ENCODE assay signal across 8 cellular contexts in the genomic region with DNA sequence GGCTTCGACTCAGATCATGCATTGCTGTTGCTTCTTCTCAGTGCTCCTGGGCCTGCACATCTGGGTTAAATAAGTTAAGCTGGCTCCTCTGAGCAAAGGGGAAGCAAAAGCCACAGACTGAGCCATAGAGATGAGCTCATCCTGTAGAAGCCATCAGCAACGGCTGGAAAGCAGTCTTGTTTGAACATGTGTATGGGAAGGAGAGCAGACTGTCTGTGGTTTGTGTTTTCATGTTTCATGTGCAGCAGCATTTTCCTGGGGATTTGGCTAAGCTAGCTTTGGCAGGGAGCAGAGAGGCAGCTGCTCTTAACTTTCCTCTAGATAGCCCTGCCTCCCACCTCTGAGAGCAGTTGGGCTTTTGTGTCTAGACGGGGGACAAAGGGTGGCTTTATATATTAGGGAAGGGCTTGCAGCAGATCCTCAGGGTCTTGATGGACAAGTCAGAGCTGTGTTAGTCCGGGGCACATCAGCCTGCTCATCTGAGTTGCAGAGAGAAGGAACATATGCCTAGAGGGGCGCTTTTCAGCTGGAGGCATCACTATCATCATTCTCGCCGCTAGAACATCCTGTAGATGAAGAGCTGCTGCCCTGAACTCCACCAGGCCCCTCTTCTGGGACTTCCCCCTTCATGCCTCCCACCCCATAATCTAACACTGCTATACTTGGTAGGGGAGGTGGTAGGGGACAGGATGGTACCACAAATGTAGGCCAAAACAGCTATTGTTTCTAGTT. TPM values are rescaled to one million over a fixed set of nuclear protein-coding genes. Genes with fewer than 3 reads are reported as not detected.
DNase-seq lines count a peak whose midpoint lies in the region; ATAC-seq and TF ChIP-seq lines count a peak whose summit lies in the region.

No MANE protein-coding gene starts in this region.

- no peaks in the 10 kb centered on the region for H3K27me3 ChIP-seq in ascending aorta

- TF ChIP-seq CTCF in ascending aorta (IDR thresholded peaks at IDR 0.05), result no peak

- intact Hi-C loops in ascending aorta (cut with DNase I), result no loop called here

- H3K9me3 ChIP-seq in ascending aorta, result no peaks in the 10 kb centered on the region

- no peaks in the 10 kb centered on the region for H3K36me3 ChIP-seq in ascending aorta

- H3K4me1 ChIP-seq in ascending aorta, result peaks cover 5 to 11% of the 10 kb centered on the region in 2 donors

- H3K4me3 ChIP-seq in ascending aorta, result peak overlapping the region; percentile 21 to 53

- peak overlapping the region; percentile 82 to 85 for H3K27ac ChIP-seq in ascending aorta

- peak; percentile 38 for DNase-seq in activated CD4-positive, alpha-beta T cell treated with anti-CD3 and anti-CD28 coated beads for 48 hours
- DNase-seq in activated CD4-positive, alpha-beta T cell treated with anti-CD3 and anti-CD28 coated beads for 1 hour, result no peak
- DNase-seq in NCI-H2196 (lab: John Stamatoyannopoulos, UW; ENCODE audit: unreplicated experiment), result peak; percentile 52
- no peak for DNase-seq in ascending aorta (ENCODE audit: low spot score in 2 of 2)
- peak; percentile 82 for DNase-seq in kidney tubule cell (ENCODE audit: low spot score)
- DNase-seq in superior temporal gyrus (ENCODE audit: extremely low spot score), result peak; percentile 53
- no peak for DNase-seq in NCI-H1048 (lab: John Stamatoyannopoulos, UW)

- peak; percentile 79 for ATAC-seq in HG02571 (IDR thresholded peaks at IDR 0.05; ENCODE audit: unreplicated experiment)

RNA-seq across cellular contexts. Expression of gene DCPS, which starts 14.9 kb away (rescaled TPM):
- total RNA-seq in ascending aorta, result 19.6 TPM

RNA-seq across cellular contexts. Expression of gene TIRAP, which starts 35.9 kb away (rescaled TPM):
- 8.7 TPM for total RNA-seq in ascending aorta

RNA-seq across cellular contexts. Expression of gene ST3GAL4, which starts 36.7 kb away (rescaled TPM):
- 61.4 TPM for total RNA-seq in ascending aorta

RNA-seq across cellular contexts. Expression of gene FOXRED1, which starts 49.9 kb away (rescaled TPM):
- total RNA-seq in ascending aorta, result 1.8 TPM

RNA-seq across cellular contexts. Expression of gene SRPRA, which starts 50.1 kb away (rescaled TPM):
- total RNA-seq in ascending aorta, result 49.7 TPM

Comparison
In these comparisons a context has a peak if more than half of its experiments do, and no peak if none do; other contexts are left out.
1. DNase-seq: peak in activated CD4-positive, alpha-beta T cell treated with anti-CD3 and anti-CD28 coated beads for 48 hours (single experiment), NCI-H2196 (single experiment), kidney tubule cell (single experiment) and superior temporal gyrus (single experiment); none in activated CD4-positive, alpha-beta T cell treated with anti-CD3 and anti-CD28 coated beads for 1 hour (single experiment), ascending aorta (0 of 2) and NCI-H1048 (single experiment).